37 cellular contexts compared by ENCODE assay signal in the genomic region with DNA sequence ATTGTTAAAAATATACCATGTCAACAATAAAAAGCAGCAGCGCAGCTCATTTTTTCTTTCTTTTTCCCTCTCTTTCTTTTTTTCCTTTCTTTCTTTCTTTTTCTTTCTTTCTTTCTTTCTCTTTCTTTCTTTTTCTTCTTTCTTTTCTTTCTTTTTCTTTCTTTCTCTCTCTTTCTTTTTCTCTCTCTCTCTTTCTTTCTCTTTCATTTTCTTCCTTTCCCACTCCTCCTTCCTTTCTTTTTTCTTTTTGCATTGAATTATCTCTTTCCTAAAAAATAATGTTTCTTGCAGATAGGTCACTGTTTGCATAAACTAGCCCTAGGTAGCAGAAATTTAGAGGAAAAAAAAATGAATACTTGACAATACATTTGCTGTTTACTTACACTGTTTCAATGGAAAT.
"Had no signal": no experiment of that assay in that cellular context is flagged by ENCODE, and none has a peak within 500 bp of the region (broad histone marks: within the 10 kb centered on the region; RNA-seq: fewer than 3 reads in every experiment).

No MANE protein-coding gene starts in this region.

- H3K4me3 ChIP-seq: ascending aorta, cardiac muscle cell, colonic mucosa had no signal

- H3K27ac ChIP-seq: ascending aorta, cardiac muscle cell, colonic mucosa, VCaP had no signal

- H3K4me1 ChIP-seq: ascending aorta, colonic mucosa had no signal

- H3K9me3 ChIP-seq: ascending aorta, colonic mucosa had no signal

- DNase-seq: activated CD4-positive, alpha-beta memory T cell treated with anti-CD3 and anti-CD28 coated beads, Interleukin-2, amount 10 ng/mL, durations not matched to agents 7 days and 5 days; activated CD4-positive, alpha-beta T cell treated with anti-CD3 and anti-CD28 coated beads for 1 hour; activated CD4-positive, alpha-beta T cell treated with anti-CD3 and anti-CD28 coated beads for 36 hours; activated CD4-positive, alpha-beta T cell treated with anti-CD3 and anti-CD28 coated beads for 48 hours; activated CD4-positive, alpha-beta T cell treated with anti-CD3 and anti-CD28 coated beads, Interleukin-2, amount 10 ng/mL, durations not matched to agents 7 days and 5 days; activated CD4-positive, alpha-beta T cell treated with anti-CD3 and anti-CD28 coated beads, Interleukin-2, amount 50 U/mL, for 48 hours; activated CD4-positive, CD25-positive, alpha-beta regulatory T cell; activated CD8-positive, alpha-beta memory T cell treated with anti-CD3 and anti-CD28 coated beads for 24 hours; activated CD8-positive, alpha-beta memory T cell treated with anti-CD3 and anti-CD28 coated beads, Interleukin-2, amount 10 ng/mL, durations not matched to agents 7 days and 5 days; activated CD8-positive, alpha-beta memory T cell treated with anti-CD3 and anti-CD28 coated beads, Interleukin-2, amount 50 U/mL, for 48 hours; activated CD8-positive, alpha-beta T cell treated with anti-CD3 and anti-CD28 coated beads, Interleukin-2, amount 10 ng/mL, durations not matched to agents 7 days and 5 days; activated effector memory CD4-positive, alpha-beta T cell treated with Interleukin-2 at 50 U/mL for 16 hours; activated gamma-delta T cell; activated naive CD4-positive, alpha-beta T cell treated with anti-CD3 and anti-CD28 coated beads for 36 hours; activated naive CD8-positive, alpha-beta T cell treated with anti-CD3 and anti-CD28 coated beads, Interleukin-2, amount 10 ng/mL, durations not matched to agents 7 days and 5 days; activated naive CD8-positive, alpha-beta T cell treated with anti-CD3 and anti-CD28 coated beads, Interleukin-2, amount 50 U/mL, for 24 hours; activated T-cell treated with anti-CD3 and anti-CD28 coated beads, Interleukin-2, amount 50 U/mL, for 24 hours; activated T-cell treated with anti-CD3 and anti-CD28 coated beads, Interleukin-2, amount 50 U/mL, for 48 hours; amygdala; anterior cingulate cortex; caudate nucleus; cerebellar nuclear complex; colonic mucosa; T-cell; T-helper 2 cell; T-helper 9 cell had no signal

- ATAC-seq: activated CD4-positive, alpha-beta T cell treated with anti-CD3 and anti-CD28 coated beads for 36 hours; activated CD4-positive, CD25-positive, alpha-beta regulatory T cell treated with anti-CD3 and anti-CD28 coated beads, Interleukin-2, amount 50 U/mL, for 24 hours; activated CD8-positive, alpha-beta memory T cell treated with anti-CD3 and anti-CD28 coated beads, Interleukin-2, amount 10 ng/mL, durations not matched to agents 7 days and 5 days; activated CD8-positive, alpha-beta T cell treated with anti-CD3 and anti-CD28 coated beads, Interleukin-2, amount 10 ng/mL, durations not matched to agents 7 days and 5 days; activated naive CD8-positive, alpha-beta T cell treated with anti-CD3 and anti-CD28 coated beads, Interleukin-2, amount 50 U/mL, for 24 hours; T-cell had no signal

- FAIRE-seq: bronchial epithelial cell, TTC549 had no signal

- H3K27me3 Mint-ChIP-seq: activated CD4-positive, alpha-beta memory T cell treated with anti-CD3 and anti-CD28 coated beads, Interleukin-2, amount 10 ng/mL, durations not matched to agents 7 days and 5 days; activated CD4-positive, alpha-beta T cell treated with anti-CD3 and anti-CD28 coated beads for 36 hours; activated CD4-positive, alpha-beta T cell treated with anti-CD3 and anti-CD28 coated beads, Interleukin-2, amount 10 ng/mL, durations not matched to agents 7 days and 5 days; activated CD8-positive, alpha-beta memory T cell treated with anti-CD3 and anti-CD28 coated beads, Interleukin-2, amount 10 ng/mL, durations not matched to agents 7 days and 5 days; activated naive CD8-positive, alpha-beta T cell; activated naive CD8-positive, alpha-beta T cell treated with anti-CD3 and anti-CD28 coated beads, Interleukin-2, amount 10 ng/mL, durations not matched to agents 7 days and 5 days; activated naive CD8-positive, alpha-beta T cell treated with anti-CD3 and anti-CD28 coated beads, Interleukin-2, amount 50 U/mL, for 24 hours; activated T-cell treated with anti-CD3 and anti-CD28 coated beads, Interleukin-2, amount 50 U/mL, for 24 hours; central memory CD8-positive, alpha-beta T cell; T-cell had no signal

- H3K4me3 Mint-ChIP-seq: activated CD4-positive, alpha-beta memory T cell treated with anti-CD3 and anti-CD28 coated beads, Interleukin-2, amount 10 ng/mL, durations not matched to agents 7 days and 5 days; activated CD4-positive, alpha-beta T cell treated with anti-CD3 and anti-CD28 coated beads for 36 hours; activated CD4-positive, alpha-beta T cell treated with anti-CD3 and anti-CD28 coated beads, Interleukin-2, amount 10 ng/mL, durations not matched to agents 7 days and 5 days; activated CD8-positive, alpha-beta memory T cell treated with anti-CD3 and anti-CD28 coated beads, Interleukin-2, amount 10 ng/mL, durations not matched to agents 7 days and 5 days; activated CD8-positive, alpha-beta T cell treated with anti-CD3 and anti-CD28 coated beads, Interleukin-2, amount 10 ng/mL, durations not matched to agents 7 days and 5 days; activated naive CD4-positive, alpha-beta T cell treated with anti-CD3 and anti-CD28 coated beads for 36 hours; activated naive CD8-positive, alpha-beta T cell; activated naive CD8-positive, alpha-beta T cell treated with anti-CD3 and anti-CD28 coated beads, Interleukin-2, amount 10 ng/mL, durations not matched to agents 7 days and 5 days; activated naive CD8-positive, alpha-beta T cell treated with anti-CD3 and anti-CD28 coated beads, Interleukin-2, amount 50 U/mL, for 24 hours; activated T-cell treated with anti-CD3 and anti-CD28 coated beads, Interleukin-2, amount 50 U/mL, for 24 hours; brain; central memory CD8-positive, alpha-beta T cell; T-cell; T-helper 2 cell treated with Interferon-gamma antibody and Interleukin-4, amounts not matched to agents 5 μg/mL and 100 μg/mL, for 36 hours had no signal

- H3K27ac Mint-ChIP-seq: activated CD4-positive, alpha-beta memory T cell treated with anti-CD3 and anti-CD28 coated beads, Interleukin-2, amount 10 ng/mL, durations not matched to agents 7 days and 5 days; activated CD4-positive, alpha-beta T cell treated with anti-CD3 and anti-CD28 coated beads for 36 hours; activated CD4-positive, alpha-beta T cell treated with anti-CD3 and anti-CD28 coated beads, Interleukin-2, amount 10 ng/mL, durations not matched to agents 7 days and 5 days; activated CD8-positive, alpha-beta memory T cell treated with anti-CD3 and anti-CD28 coated beads, Interleukin-2, amount 10 ng/mL, durations not matched to agents 7 days and 5 days; activated CD8-positive, alpha-beta T cell treated with anti-CD3 and anti-CD28 coated beads, Interleukin-2, amount 10 ng/mL, durations not matched to agents 7 days and 5 days; activated naive CD4-positive, alpha-beta T cell treated with anti-CD3 and anti-CD28 coated beads for 36 hours; activated naive CD8-positive, alpha-beta T cell; activated naive CD8-positive, alpha-beta T cell treated with anti-CD3 and anti-CD28 coated beads, Interleukin-2, amount 10 ng/mL, durations not matched to agents 7 days and 5 days; activated naive CD8-positive, alpha-beta T cell treated with anti-CD3 and anti-CD28 coated beads, Interleukin-2, amount 50 U/mL, for 24 hours; activated T-cell treated with anti-CD3 and anti-CD28 coated beads, Interleukin-2, amount 50 U/mL, for 24 hours; activated T-helper 2 cell treated with anti-CD3 and anti-CD28 coated beads, Interferon-gamma antibody, Interleukin-2, Interleukin-4, amounts not matched to agents 10 μg/mL and 5 μg/mL and 100 μg/mL, durations not matched to agents 14 hours and 24 hours and 36 hours; brain; T-cell; T-helper 2 cell treated with Interferon-gamma antibody and Interleukin-4, amounts not matched to agents 5 μg/mL and 100 μg/mL, for 36 hours had no signal

- H3K36me3 Mint-ChIP-seq: activated CD8-positive, alpha-beta memory T cell treated with anti-CD3 and anti-CD28 coated beads, Interleukin-2, amount 10 ng/mL, durations not matched to agents 7 days and 5 days; activated naive CD8-positive, alpha-beta T cell; activated naive CD8-positive, alpha-beta T cell treated with anti-CD3 and anti-CD28 coated beads, Interleukin-2, amount 10 ng/mL, durations not matched to agents 7 days and 5 days; brain; T-cell had no signal

- H3K36me3 ChIP-seq: ascending aorta, cardiac muscle cell, colonic mucosa had no signal

- H3K27me3 ChIP-seq: ascending aorta, cardiac muscle cell, colonic mucosa had no signal

- H3K4me1 Mint-ChIP-seq: activated CD4-positive, alpha-beta memory T cell treated with anti-CD3 and anti-CD28 coated beads, Interleukin-2, amount 10 ng/mL, durations not matched to agents 7 days and 5 days; activated CD4-positive, alpha-beta T cell treated with anti-CD3 and anti-CD28 coated beads for 36 hours; activated CD4-positive, alpha-beta T cell treated with anti-CD3 and anti-CD28 coated beads, Interleukin-2, amount 10 ng/mL, durations not matched to agents 7 days and 5 days; activated CD8-positive, alpha-beta memory T cell treated with anti-CD3 and anti-CD28 coated beads, Interleukin-2, amount 10 ng/mL, durations not matched to agents 7 days and 5 days; activated naive CD8-positive, alpha-beta T cell treated with anti-CD3 and anti-CD28 coated beads, Interleukin-2, amount 10 ng/mL, durations not matched to agents 7 days and 5 days; activated naive CD8-positive, alpha-beta T cell treated with anti-CD3 and anti-CD28 coated beads, Interleukin-2, amount 50 U/mL, for 24 hours; central memory CD8-positive, alpha-beta T cell; T-cell had no signal
